In the genomic region with DNA sequence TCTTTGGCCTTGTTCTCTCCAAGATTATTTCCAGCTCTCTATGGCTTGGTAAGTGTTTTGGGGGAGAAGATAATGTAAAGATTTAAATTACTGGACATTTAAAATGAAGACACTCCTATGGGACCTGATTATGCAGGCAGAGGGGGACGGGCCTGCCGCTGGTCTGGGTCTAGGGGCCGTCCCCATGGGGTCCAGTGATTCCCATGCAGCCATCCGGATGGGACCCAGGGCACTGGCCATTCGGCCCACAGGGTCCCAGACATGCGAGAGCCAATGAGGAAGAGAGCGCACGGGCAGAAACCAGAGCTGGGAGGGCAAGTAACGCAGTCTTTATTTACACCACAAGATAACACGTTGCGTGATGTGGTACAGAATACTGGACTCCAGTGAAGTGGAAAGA, we compare ENCODE assay signal across 33 cellular contexts.
"Had no signal": no experiment of that assay in that cellular context is flagged by ENCODE, and none has a peak within 500 bp of the region (broad histone marks: within the 10 kb centered on the region; RNA-seq: fewer than 3 reads in every experiment).

No MANE protein-coding gene starts in this region.

- H3K27me3 Mint-ChIP-seq: activated B cell treated with CpG ODN at 0.5 μM for 24 hours; activated CD4-positive, alpha-beta T cell treated with anti-CD3 and anti-CD28 coated beads, Interleukin-2, amount 10 ng/mL, durations not matched to agents 24 days and 14 days; activated naive CD8-positive, alpha-beta T cell treated with anti-CD3 and anti-CD28 coated beads for 36 hours; T-cell; T-helper 17 cell had no signal

- DNase-seq: activated B cell treated with CpG ODN at 0.5 μM for 24 hours; activated CD4-positive, alpha-beta T cell treated with anti-CD3 and anti-CD28 coated beads for 1 hour; activated CD4-positive, alpha-beta T cell treated with anti-CD3 and anti-CD28 coated beads, Interleukin-2, amount 10 ng/mL, durations not matched to agents 24 days and 14 days; activated CD4-positive, alpha-beta T cell treated with anti-CD3 and anti-CD28 coated beads, Interleukin-2, amount 50 U/mL, for 4 hours; activated CD8-positive, alpha-beta memory T cell treated with anti-CD3 and anti-CD28 coated beads, Interleukin-2, amount 50 U/mL, for 4 hours; activated gamma-delta T cell treated with Interleukin-2 at 50 U/mL for 16 hours; activated naive CD4-positive, alpha-beta T cell treated with anti-CD3 and anti-CD28 coated beads, Interleukin-2, amount 50 U/mL, for 16 hours; activated naive CD8-positive, alpha-beta T cell treated with anti-CD3 and anti-CD28 coated beads for 36 hours; activated T-cell treated with anti-CD3 and anti-CD28 coated beads for 4 hours; activated T-cell treated with anti-CD3 and anti-CD28 coated beads, Interleukin-2, amount 50 U/mL, for 4 hours; adrenal gland; body of pancreas; MM.1S; NCI-H1092 treated with DMSO at 0.1 percent for 48 hours; NCI-H1417; NCI-H146; NCI-H187; NCI-H2029 treated with DMSO at 0.1 percent for 48 hours; NCI-H2107; NCI-H2171; NCI-H510A; NCI-H526; NCI-H748 treated with DMSO at 0.1 percent for 48 hours; NK-92 treated with Interleukin-12 subunit alpha and Interleukin-12 subunit beta, amount 100 ng/mL, for 24 hours; PC-3; RPMI8226; SIG-M5; T-cell; T-helper 17 cell had no signal

- H3K9me3 Mint-ChIP-seq: activated B cell treated with CpG ODN at 0.5 μM for 24 hours; activated CD4-positive, alpha-beta T cell treated with anti-CD3 and anti-CD28 coated beads, Interleukin-2, amount 10 ng/mL, durations not matched to agents 24 days and 14 days; activated naive CD8-positive, alpha-beta T cell treated with anti-CD3 and anti-CD28 coated beads for 36 hours; activated T-cell treated with anti-CD3 and anti-CD28 coated beads, Interleukin-2, amount 50 U/mL, for 4 hours; activated T-helper 1 cell treated with anti-CD3 and anti-CD28 coated beads, Interleukin-12 subunit alpha, Interleukin-12 subunit beta, Interleukin-2, Interleukin-4 antibody, amounts not matched to agents 30 ng/mL and 10 ng/mL and 1 ng/mL, durations not matched to agents 14 hours and 24 hours and 36 hours; T-cell had no signal

- ATAC-seq: activated T-cell treated with anti-CD3 and anti-CD28 coated beads, Interleukin-2, amount 50 U/mL, for 4 hours; body of pancreas; PC-3; SK-N-SH treated with all-trans-retinoic acid at 6 μM for 48 hours; T-cell; T-helper 17 cell had no signal

- H3K4me1 ChIP-seq: adrenal gland, body of pancreas, breast epithelium, Peyer's patch had no signal

- H3K9me3 ChIP-seq: adrenal gland, body of pancreas, Peyer's patch had no signal

- H3K4me3 ChIP-seq: adrenal gland, body of pancreas, breast epithelium, Peyer's patch had no signal

- H3K4me3 Mint-ChIP-seq: activated B cell treated with CpG ODN at 0.5 μM for 24 hours; activated CD4-positive, alpha-beta T cell treated with anti-CD3 and anti-CD28 coated beads, Interleukin-2, amount 10 ng/mL, durations not matched to agents 24 days and 14 days; activated naive CD8-positive, alpha-beta T cell treated with anti-CD3 and anti-CD28 coated beads for 36 hours; activated T-cell treated with anti-CD3 and anti-CD28 coated beads, Interleukin-2, amount 50 U/mL, for 4 hours; activated T-helper 1 cell treated with anti-CD3 and anti-CD28 coated beads, Interleukin-12 subunit alpha, Interleukin-12 subunit beta, Interleukin-2, Interleukin-4 antibody, amounts not matched to agents 30 ng/mL and 10 ng/mL and 1 ng/mL, durations not matched to agents 14 hours and 24 hours and 36 hours; T-cell; T-helper 17 cell had no signal

- H3K27ac Mint-ChIP-seq: activated B cell treated with CpG ODN at 0.5 μM for 24 hours; activated CD4-positive, alpha-beta T cell treated with anti-CD3 and anti-CD28 coated beads, Interleukin-2, amount 10 ng/mL, durations not matched to agents 24 days and 14 days; activated naive CD8-positive, alpha-beta T cell treated with anti-CD3 and anti-CD28 coated beads for 36 hours; activated T-helper 1 cell treated with anti-CD3 and anti-CD28 coated beads, Interleukin-12 subunit alpha, Interleukin-12 subunit beta, Interleukin-2, Interleukin-4 antibody, amounts not matched to agents 30 ng/mL and 10 ng/mL and 1 ng/mL, durations not matched to agents 14 hours and 24 hours and 36 hours; T-cell; T-helper 17 cell had no signal

- H3K27me3 ChIP-seq: adrenal gland, body of pancreas, breast epithelium, Peyer's patch had no signal

- H3K4me1 Mint-ChIP-seq: activated B cell treated with CpG ODN at 0.5 μM for 24 hours; activated CD4-positive, alpha-beta T cell treated with anti-CD3 and anti-CD28 coated beads, Interleukin-2, amount 10 ng/mL, durations not matched to agents 24 days and 14 days; activated naive CD8-positive, alpha-beta T cell treated with anti-CD3 and anti-CD28 coated beads for 36 hours; T-cell had no signal
